ENCODE assay signal across 8 cellular contexts in the genomic region with DNA sequence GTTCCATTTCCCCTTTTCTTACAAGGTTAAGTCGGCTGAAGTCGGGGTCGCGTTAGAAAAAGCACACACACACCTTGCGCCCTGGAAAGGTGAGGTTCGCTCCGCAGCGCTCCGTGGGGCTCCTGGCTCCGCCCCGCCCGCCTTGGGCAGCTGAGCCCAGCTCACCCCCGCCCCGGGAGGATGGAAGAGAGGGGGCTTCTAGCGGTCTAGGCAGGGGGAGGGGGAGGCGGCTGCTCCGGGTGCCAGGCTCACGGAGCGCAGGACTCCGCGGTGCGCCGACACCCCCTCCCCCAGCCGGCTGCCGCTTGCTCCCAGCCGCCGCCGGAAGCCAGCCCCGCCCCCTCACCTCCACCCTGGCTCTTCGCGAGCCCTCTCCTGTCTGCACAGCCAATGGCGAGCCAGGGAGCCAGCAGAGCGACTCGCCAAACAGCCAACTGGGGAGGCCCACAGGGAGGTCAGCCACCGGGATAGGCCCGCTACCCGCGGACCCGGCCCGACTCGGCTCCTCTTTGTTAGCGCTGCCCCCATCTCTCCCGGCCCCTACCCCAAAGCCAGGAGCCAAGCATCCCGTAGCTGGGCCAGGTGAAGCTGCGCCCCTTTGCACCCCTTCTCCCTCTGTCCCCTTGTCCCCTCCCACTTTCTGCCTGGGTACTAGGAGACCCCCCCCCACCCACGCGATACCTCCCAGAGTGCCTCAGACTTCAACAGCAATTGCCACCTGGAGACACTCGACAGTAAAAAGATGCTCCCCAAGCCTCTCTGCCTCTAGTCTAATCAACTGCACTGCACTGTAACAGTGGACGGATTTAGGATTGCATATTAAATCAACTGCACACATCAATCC. TPM values are rescaled to one million over a fixed set of nuclear protein-coding genes. Genes with fewer than 3 reads are reported as not detected.
DNase-seq lines count a peak whose midpoint lies in the region; ATAC-seq and TF ChIP-seq lines count a peak whose summit lies in the region.

No MANE protein-coding gene starts in this region.

- TF ChIP-seq CTCF in WI38 (IDR thresholded peaks at IDR 0.05; ENCODE audit: low read depth, low read length) (no peak), cardiac fibroblast (IDR thresholded peaks at IDR 0.05; ENCODE audit: low read depth, low read length) (no peak)

- H3K36me3 Mint-ChIP-seq in immature natural killer cell: no peaks in the 10 kb centered on the region

- peak overlapping the region; percentile 92 to 95 (median 93) for H3K4me3 Mint-ChIP-seq in immature natural killer cell

- H3K27me3 Mint-ChIP-seq in immature natural killer cell (ENCODE audit: low read depth in 3 of 3): peaks cover 0 to 2% (median 2%) of the 10 kb centered on the region in 3 donors

- peaks cover 20 to 34% of the 10 kb centered on the region in 2 donors for H3K4me1 Mint-ChIP-seq in immature natural killer cell

- no peaks in the 10 kb centered on the region for H3K9me3 Mint-ChIP-seq in immature natural killer cell

- H3K27ac Mint-ChIP-seq in immature natural killer cell: peak overlapping the region; percentile 88 to 99 (median 96)

- in situ Hi-C loops in ACHN (cut with HindIII; ENCODE audit: low pct_ligation_motif_present, low pct_unique_long_range_greater_than_20kb, low sequenced_read_pairs): no loop called here

- ATAC-seq in GM18873 (IDR thresholded peaks at IDR 0.05; ENCODE audit: low FRiP score, unreplicated experiment): peak; percentile 85
- ATAC-seq in HG03135 (IDR thresholded peaks at IDR 0.05; ENCODE audit: unreplicated experiment): peak; percentile 98

- H3K4me3 ChIP-seq in WI38 (ENCODE audit: low read depth, low read length) (peak overlapping the region; percentile 92), cardiac fibroblast (replicated peaks in 1 of 2; ENCODE audit: low read depth in 2 of 2, low read length in 2 of 2) (peak overlapping the region; percentile 73 to 97)

- DNase-seq in ACHN (peak; percentile 98), NCI-H2196 (lab: John Stamatoyannopoulos, UW; ENCODE audit: unreplicated experiment) (peak; percentile 83), cardiac fibroblast (ENCODE audit: low read depth in 2 of 2) (peak; percentile 96 to 98), immature natural killer cell (peak; percentile 95 to 96 (median 95)), smooth muscle cell of the brain vasculature (ENCODE audit: low read depth, low spot score) (peak; percentile 91)

RNA-seq across cellular contexts. Expression of a gene that starts 30.2 kb away (rescaled TPM):
- 10 to 100 TPM in 1 of 3 donors, 1 to 10 TPM in 2; 2.5 to 13.7 (median 4.9) TPM for polyA plus RNA-seq in immature natural killer cell

RNA-seq across cellular contexts. Expression of a gene that starts 42.5 kb away (rescaled TPM):
- polyA plus RNA-seq in immature natural killer cell: 10 to 100 TPM; 32.6 to 48.9 (median 43.5) TPM

Comparison
In these comparisons a context has a peak if more than half of its experiments do, and no peak if none do; other contexts are left out.
1. Peak in every context shown above with its lines: DNase-seq, ATAC-seq and H3K4me3 ChIP-seq.